ENCODE assay signal across 1 cellular context in the genomic region with DNA sequence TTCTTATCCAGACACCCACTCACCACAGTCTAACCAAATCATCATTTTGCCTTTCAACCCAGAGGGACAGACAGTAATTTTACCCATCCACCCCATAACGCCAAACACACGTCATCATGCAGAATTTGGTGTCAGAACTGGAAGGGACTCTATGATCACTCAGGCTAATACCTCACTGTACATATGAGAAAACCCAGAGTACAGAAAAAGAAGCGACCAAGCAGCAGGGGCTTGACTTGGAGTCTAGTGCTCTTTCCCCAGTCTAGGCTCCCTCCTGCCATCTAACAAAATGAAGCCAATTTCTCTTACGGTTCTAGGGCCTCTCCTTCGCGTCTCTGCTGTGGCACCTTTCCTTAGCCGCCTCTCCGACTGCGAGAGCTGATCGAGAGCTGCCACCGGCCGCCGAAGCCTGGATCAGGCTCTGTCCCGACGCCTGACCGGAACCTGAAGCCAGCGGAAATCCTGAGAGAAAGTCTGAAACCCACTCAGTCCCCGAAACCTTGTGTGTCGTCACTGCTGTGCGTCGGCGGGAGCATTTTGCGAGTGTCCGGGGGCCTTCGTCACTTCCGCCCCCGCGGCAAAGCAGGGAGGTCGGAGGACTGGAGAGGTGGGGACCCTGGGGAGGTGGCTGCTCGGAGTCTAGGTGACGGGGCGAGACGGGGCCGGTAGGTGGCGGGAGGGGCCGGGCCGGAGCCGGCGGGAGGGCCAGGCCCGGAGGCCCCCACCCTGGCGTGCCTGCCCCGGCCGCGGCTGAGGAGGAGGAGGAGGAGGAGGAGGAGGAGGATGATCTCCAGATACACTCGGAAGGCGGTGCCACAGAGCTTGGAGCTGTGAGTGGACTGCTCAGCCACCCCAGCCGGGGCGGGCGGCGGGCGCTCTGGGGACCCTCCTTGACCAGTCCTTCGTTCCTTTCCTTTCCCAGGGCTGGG.
TF ChIP-seq lines count a peak whose summit lies in the region.

A gene (minus strand): TSS at position 452 of the 929 bp plus-strand sequence. CDS start 4,071 bp downstream, outside the sequence.
A gene (plus strand): TSS at position 563 of the 929 bp plus-strand sequence. CDS start 221 bp downstream, at position 784.

TF ChIP-seq in A549, 52 proteins besides CTCF, POLR2A, EP300 and RAD21 (continued from another document):
- TF ChIP-seq, protein P1, sequence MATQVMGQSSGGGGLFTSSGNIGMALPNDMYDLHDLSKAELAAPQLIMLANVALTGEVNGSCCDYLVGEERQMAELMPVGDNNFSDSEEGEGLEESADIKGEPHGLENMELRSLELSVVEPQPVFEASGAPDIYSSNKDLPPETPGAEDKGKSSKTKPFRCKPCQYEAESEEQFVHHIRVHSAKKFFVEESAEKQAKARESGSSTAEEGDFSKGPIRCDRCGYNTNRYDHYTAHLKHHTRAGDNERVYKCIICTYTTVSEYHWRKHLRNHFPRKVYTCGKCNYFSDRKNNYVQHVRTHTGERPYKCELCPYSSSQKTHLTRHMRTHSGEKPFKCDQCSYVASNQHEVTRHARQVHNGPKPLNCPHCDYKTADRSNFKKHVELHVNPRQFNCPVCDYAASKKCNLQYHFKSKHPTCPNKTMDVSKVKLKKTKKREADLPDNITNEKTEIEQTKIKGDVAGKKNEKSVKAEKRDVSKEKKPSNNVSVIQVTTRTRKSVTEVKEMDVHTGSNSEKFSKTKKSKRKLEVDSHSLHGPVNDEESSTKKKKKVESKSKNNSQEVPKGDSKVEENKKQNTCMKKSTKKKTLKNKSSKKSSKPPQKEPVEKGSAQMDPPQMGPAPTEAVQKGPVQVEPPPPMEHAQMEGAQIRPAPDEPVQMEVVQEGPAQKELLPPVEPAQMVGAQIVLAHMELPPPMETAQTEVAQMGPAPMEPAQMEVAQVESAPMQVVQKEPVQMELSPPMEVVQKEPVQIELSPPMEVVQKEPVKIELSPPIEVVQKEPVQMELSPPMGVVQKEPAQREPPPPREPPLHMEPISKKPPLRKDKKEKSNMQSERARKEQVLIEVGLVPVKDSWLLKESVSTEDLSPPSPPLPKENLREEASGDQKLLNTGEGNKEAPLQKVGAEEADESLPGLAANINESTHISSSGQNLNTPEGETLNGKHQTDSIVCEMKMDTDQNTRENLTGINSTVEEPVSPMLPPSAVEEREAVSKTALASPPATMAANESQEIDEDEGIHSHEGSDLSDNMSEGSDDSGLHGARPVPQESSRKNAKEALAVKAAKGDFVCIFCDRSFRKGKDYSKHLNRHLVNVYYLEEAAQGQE (IDR thresholded peaks at IDR 0.05), result peak; percentile 54; the same call in 1 of the 2 replicates
- 0 out of 3 replicates have a peak, but pooled peaks have one; percentile 7 for TF ChIP-seq SMC3 (IDR thresholded peaks at IDR 0.05)
- no peak for TF ChIP-seq NPAS2 (CRISPR knock-in tag; IDR thresholded peaks at IDR 0.05; ENCODE audit: borderline replicate concordance)
- TF ChIP-seq MAFK (IDR thresholded peaks at IDR 0.05; ENCODE audit: partially characterized antibody), result no peak
- TF ChIP-seq, protein P2, sequence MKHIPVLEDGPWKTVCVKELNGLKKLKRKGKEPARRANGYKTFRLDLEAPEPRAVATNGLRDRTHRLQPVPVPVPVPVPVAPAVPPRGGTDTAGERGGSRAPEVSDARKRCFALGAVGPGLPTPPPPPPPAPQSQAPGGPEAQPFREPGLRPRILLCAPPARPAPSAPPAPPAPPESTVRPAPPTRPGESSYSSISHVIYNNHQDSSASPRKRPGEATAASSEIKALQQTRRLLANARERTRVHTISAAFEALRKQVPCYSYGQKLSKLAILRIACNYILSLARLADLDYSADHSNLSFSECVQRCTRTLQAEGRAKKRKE (CRISPR knock-in tag; IDR thresholded peaks at IDR 0.05; ENCODE audit: low read depth), result no peak
- TF ChIP-seq, protein P3, sequence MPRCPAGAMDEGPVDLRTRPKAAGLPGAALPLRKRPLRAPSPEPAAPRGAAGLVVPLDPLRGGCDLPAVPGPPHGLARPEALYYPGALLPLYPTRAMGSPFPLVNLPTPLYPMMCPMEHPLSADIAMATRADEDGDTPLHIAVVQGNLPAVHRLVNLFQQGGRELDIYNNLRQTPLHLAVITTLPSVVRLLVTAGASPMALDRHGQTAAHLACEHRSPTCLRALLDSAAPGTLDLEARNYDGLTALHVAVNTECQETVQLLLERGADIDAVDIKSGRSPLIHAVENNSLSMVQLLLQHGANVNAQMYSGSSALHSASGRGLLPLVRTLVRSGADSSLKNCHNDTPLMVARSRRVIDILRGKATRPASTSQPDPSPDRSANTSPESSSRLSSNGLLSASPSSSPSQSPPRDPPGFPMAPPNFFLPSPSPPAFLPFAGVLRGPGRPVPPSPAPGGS (IDR thresholded peaks at IDR 0.05), result peak; percentile 92
- no peak for TF ChIP-seq GATA3 (IDR thresholded peaks at IDR 0.05; ENCODE audit: borderline replicate concordance)
- peak; percentile 94 for TF ChIP-seq PHF8 (IDR thresholded peaks at IDR 0.05; ENCODE audit: borderline replicate concordance, low read depth)
- TF ChIP-seq, protein P4, sequence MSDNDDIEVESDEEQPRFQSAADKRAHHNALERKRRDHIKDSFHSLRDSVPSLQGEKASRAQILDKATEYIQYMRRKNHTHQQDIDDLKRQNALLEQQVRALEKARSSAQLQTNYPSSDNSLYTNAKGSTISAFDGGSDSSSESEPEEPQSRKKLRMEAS (IDR thresholded peaks at IDR 0.05), result peak; percentile 64
- TF ChIP-seq JUN (IDR thresholded peaks at IDR 0.05), result peak; percentile 71 to 96; a peak in 4 of 5 replicates
- 0 out of 2 replicates have a peak, but pooled peaks have one; percentile 56 for TF ChIP-seq MAZ (IDR thresholded peaks at IDR 0.05; ENCODE audit: borderline replicate concordance, low read depth, low read length)
- TF ChIP-seq, protein P5, sequence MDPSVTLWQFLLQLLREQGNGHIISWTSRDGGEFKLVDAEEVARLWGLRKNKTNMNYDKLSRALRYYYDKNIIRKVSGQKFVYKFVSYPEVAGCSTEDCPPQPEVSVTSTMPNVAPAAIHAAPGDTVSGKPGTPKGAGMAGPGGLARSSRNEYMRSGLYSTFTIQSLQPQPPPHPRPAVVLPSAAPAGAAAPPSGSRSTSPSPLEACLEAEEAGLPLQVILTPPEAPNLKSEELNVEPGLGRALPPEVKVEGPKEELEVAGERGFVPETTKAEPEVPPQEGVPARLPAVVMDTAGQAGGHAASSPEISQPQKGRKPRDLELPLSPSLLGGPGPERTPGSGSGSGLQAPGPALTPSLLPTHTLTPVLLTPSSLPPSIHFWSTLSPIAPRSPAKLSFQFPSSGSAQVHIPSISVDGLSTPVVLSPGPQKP (IDR thresholded peaks at IDR 0.05; ENCODE audit: low read depth, low read length), result 0 out of 2 replicates have a peak, but pooled peaks have one; percentile 44
- TF ChIP-seq RARB (CRISPR knock-in tag; IDR thresholded peaks at IDR 0.05), result no peak
- no peak for TF ChIP-seq CBX2 (IDR thresholded peaks at IDR 0.05; ENCODE audit: borderline replicate concordance, low read depth)
- 0 out of 2 replicates have a peak, but pooled peaks have one; percentile 26 for TF ChIP-seq TFCP2L1 (CRISPR knock-in tag; IDR thresholded peaks at IDR 0.05)
- 0 out of 2 replicates have a peak, but pooled peaks have one; percentile 25 for TF ChIP-seq RFX5 (IDR thresholded peaks at IDR 0.05)
- no peak for TF ChIP-seq NFE2L2 (conservative IDR thresholded peaks at IDR 0.05; ENCODE audit: low read length)
